Comparison of ENCODE assay signal across 2 cellular contexts in genomic region chr19:29831686-29832085, GRCh38.
TF ChIP-seq lines count a peak whose summit lies in the region.

No MANE protein-coding gene starts in this region.

TF ChIP-seq in HCT116, 20 proteins besides CTCF, POLR2A, EP300 and RAD21:
- TF ChIP-seq ZNF274 (IDR thresholded peaks at IDR 0.05; ENCODE audit: low read depth, low read length): no peak
- no peak for TF ChIP-seq SRF (IDR thresholded peaks at IDR 0.05; ENCODE audit: low read depth)
- TF ChIP-seq FOSL1 (IDR thresholded peaks at IDR 0.05; ENCODE audit: low read depth): no peak
- no peak for TF ChIP-seq ZBTB33 (IDR thresholded peaks at IDR 0.05; ENCODE audit: extremely low read depth, insufficient replicate concordance, low read length)
- TF ChIP-seq CBX3 (IDR thresholded peaks at IDR 0.05; ENCODE audit: low read depth): no peak
- TF ChIP-seq ELF1 (IDR thresholded peaks at IDR 0.05; ENCODE audit: borderline replicate concordance, low read depth): no peak
- TF ChIP-seq EZH2 (IDR thresholded peaks at IDR 0.05): no peak
- TF ChIP-seq ATF3 (IDR thresholded peaks at IDR 0.05): no peak
- TF ChIP-seq TCF7L2 (IDR thresholded peaks at IDR 0.05; ENCODE audit: borderline replicate concordance, extremely low read depth, insufficient read depth, insufficient read length): no peak

TF ChIP-seq in GM12878, 131 proteins besides CTCF, POLR2A, EP300 and RAD21:
- TF ChIP-seq IRF4 (IDR thresholded peaks at IDR 0.05; ENCODE audit: low read depth, low read length) (no peak), LARP7 (IDR thresholded peaks at IDR 0.05) (no peak), ZNF687 (IDR thresholded peaks at IDR 0.05) (no peak), CHD2 (IDR thresholded peaks at IDR 0.05; ENCODE audit: borderline replicate concordance, low read depth, low read length) (no peak), RELB (IDR thresholded peaks at IDR 0.05; ENCODE audit: low read depth) (no peak), TARDBP (IDR thresholded peaks at IDR 0.05; ENCODE audit: borderline replicate concordance) (no peak), MTA3 (IDR thresholded peaks at IDR 0.05; ENCODE audit: borderline replicate concordance, low read length) (no peak), ZNF24 (IDR thresholded peaks at IDR 0.05) (no peak), YBX1 (IDR thresholded peaks at IDR 0.05) (no peak), RELA (IDR thresholded peaks at IDR 0.05; ENCODE audit: borderline replicate concordance, partially characterized antibody) (no peak), ASH2L (IDR thresholded peaks at IDR 0.05; ENCODE audit: borderline replicate concordance, low read depth) (no peak), PAX5 (IDR thresholded peaks at IDR 0.05; ENCODE audit: borderline replicate concordance, low read depth, low read length) (no peak), USF2 (IDR thresholded peaks at IDR 0.05; ENCODE audit: borderline replicate concordance, low read depth, low read length) (no peak), IRF3 (IDR thresholded peaks at IDR 0.05) (no peak), RFX5 (IDR thresholded peaks at IDR 0.05; ENCODE audit: low read depth, low read length) (no peak), NRF1 (conservative IDR thresholded peaks at IDR 0.05; ENCODE audit: low read depth, low read length) (no peak), SREBF1 (IDR thresholded peaks at IDR 0.05; ENCODE audit: low read length) (no peak), USF1 (IDR thresholded peaks at IDR 0.05; ENCODE audit: borderline replicate concordance, extremely low read length, insufficient read depth, low read depth, low read length) (no peak)
